In the genomic region with DNA sequence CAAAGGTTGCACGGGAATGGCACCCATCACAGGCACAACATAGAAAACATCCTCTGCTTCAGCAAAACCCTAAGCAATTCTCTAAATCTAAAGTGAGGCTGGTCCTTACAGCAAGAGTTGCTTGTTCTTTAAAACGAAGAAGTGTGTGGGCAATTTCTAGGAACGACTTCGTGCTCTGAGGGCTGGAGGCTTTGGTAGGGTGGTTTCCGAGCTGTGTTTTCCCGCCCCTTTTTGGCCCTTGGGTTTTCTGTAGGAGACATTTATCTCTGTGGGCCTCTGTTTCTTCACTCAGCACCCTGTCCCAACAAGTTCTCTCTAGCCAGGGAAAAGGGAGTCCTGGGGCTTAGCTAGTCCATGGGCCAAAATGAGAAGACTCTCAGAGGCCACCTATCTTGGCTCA, we compare ENCODE assay signal across 29 cellular contexts.
"Had no signal": no experiment of that assay in that cellular context is flagged by ENCODE, and none has a peak within 500 bp of the region (broad histone marks: within the 10 kb centered on the region; RNA-seq: fewer than 3 reads in every experiment).

No MANE protein-coding gene starts in this region.

- H3K27ac ChIP-seq: epithelial cell of prostate, foreskin keratinocyte, gastroesophageal sphincter, heart left ventricle, hepatocyte, left lung, parathyroid adenoma, prostate gland, right atrium auricular region, suprapubic skin, transverse colon, upper lobe of right lung, uterus had no signal

- H3K4me2 ChIP-seq: hepatocyte, smooth muscle cell had no signal

- H3K4me1 Mint-ChIP-seq: endodermal cell, mesothelial cell of epicardium, naive B cell, neural crest cell had no signal

- H3K4me3 Mint-ChIP-seq: endodermal cell; mesothelial cell of epicardium; naive B cell; natural killer cell treated with Interleukin-12 subunit alpha and Interleukin-12 subunit beta and Interleukin-15 and Interleukin-18, amount 100 ng/mL, for 72 hours; neural crest cell; stimulated activated naive CD8-positive, alpha-beta T cell treated with anti-CD3 and anti-CD28 coated beads, Interleukin-15, amount 100 ng/mL, for 72 hours had no signal

- H3K27me3 Mint-ChIP-seq: naive B cell; natural killer cell treated with Interleukin-12 subunit alpha and Interleukin-12 subunit beta and Interleukin-15 and Interleukin-18, amount 100 ng/mL, for 72 hours; stimulated activated naive CD8-positive, alpha-beta T cell treated with anti-CD3 and anti-CD28 coated beads, Interleukin-15, amount 100 ng/mL, for 72 hours had no signal

- H3K9me3 Mint-ChIP-seq: endodermal cell; mesothelial cell of epicardium; naive B cell; natural killer cell treated with Interleukin-12 subunit alpha and Interleukin-12 subunit beta and Interleukin-15 and Interleukin-18, amount 100 ng/mL, for 72 hours; neural crest cell; stimulated activated naive CD8-positive, alpha-beta T cell treated with anti-CD3 and anti-CD28 coated beads, Interleukin-15, amount 100 ng/mL, for 72 hours had no signal

- H2AFZ ChIP-seq: hepatocyte, parathyroid adenoma had no signal

- DNase-seq: effector CD8-positive, alpha-beta T cell; endodermal cell; foreskin keratinocyte; heart left ventricle; left cardiac atrium; left lung; mesenchymal stem cell; mucosa of descending colon; naive B cell; stimulated activated CD4-positive, alpha-beta T cell treated with anti-CD3 and anti-CD28 coated beads, Interleukin-12 subunit alpha, Interleukin-12 subunit beta, amount 100 ng/mL, for 4 hours; stimulated activated CD4-positive, alpha-beta T cell treated with anti-CD3 and anti-CD28 coated beads, Interleukin-1b, Interleukin-23, amount 100 ng/mL, for 48 hours; stimulated activated CD4-positive, alpha-beta T cell treated with anti-CD3 and anti-CD28 coated beads, Interleukin-4, amount 100 ng/mL, for 1 hour; stimulated activated CD8-positive, alpha-beta memory T cell treated with anti-CD3 and anti-CD28 coated beads, Interleukin-4, amount 100 ng/mL, for 48 hours; stimulated activated naive CD4-positive, alpha-beta T cell; stimulated activated naive CD8-positive, alpha-beta T cell treated with anti-CD3 and anti-CD28 coated beads, Interleukin-15, amount 100 ng/mL, for 72 hours; transverse colon; upper lobe of right lung; uterus had no signal

- H3K27ac Mint-ChIP-seq: endodermal cell; mesothelial cell of epicardium; naive B cell; natural killer cell treated with Interleukin-12 subunit alpha and Interleukin-12 subunit beta and Interleukin-15 and Interleukin-18, amount 100 ng/mL, for 72 hours had no signal

- H3K27me3 ChIP-seq: foreskin keratinocyte, gastroesophageal sphincter, heart left ventricle, hepatocyte, left lung, right atrium auricular region, suprapubic skin, transverse colon, upper lobe of right lung, uterus had no signal

- H3K4me1 ChIP-seq: foreskin keratinocyte, gastroesophageal sphincter, heart left ventricle, left lung, parathyroid adenoma, prostate gland, right atrium auricular region, suprapubic skin, transverse colon, upper lobe of right lung, uterus had no signal

- H3K9ac ChIP-seq: parathyroid adenoma had no signal

- H3K4me3 ChIP-seq: gastroesophageal sphincter, heart left ventricle, hepatocyte, left lung, mucosa of descending colon, prostate gland, right atrium auricular region, smooth muscle cell, suprapubic skin, transverse colon, upper lobe of right lung, uterus had no signal

- H3K36me3 Mint-ChIP-seq: mesothelial cell of epicardium; naive B cell; natural killer cell treated with Interleukin-12 subunit alpha and Interleukin-12 subunit beta and Interleukin-15 and Interleukin-18, amount 100 ng/mL, for 72 hours had no signal

- H3K9me3 ChIP-seq: gastroesophageal sphincter, heart left ventricle, left lung, mucosa of descending colon, prostate gland, right atrium auricular region, suprapubic skin, transverse colon, upper lobe of right lung, uterus had no signal

- H3K36me3 ChIP-seq: gastroesophageal sphincter, left lung, prostate gland, right atrium auricular region, suprapubic skin, transverse colon, upper lobe of right lung, uterus had no signal
